Comparison of ENCODE assay signal across 1 cellular context in genomic region chr11:134414036-134414731, GRCh38.
TF ChIP-seq lines count a peak whose summit lies in the region.

No MANE protein-coding gene starts in this region.

TF ChIP-seq in WTC11, 78 proteins besides CTCF, POLR2A, EP300 and RAD21 (continued from another document):
- TF ChIP-seq, protein P1, sequence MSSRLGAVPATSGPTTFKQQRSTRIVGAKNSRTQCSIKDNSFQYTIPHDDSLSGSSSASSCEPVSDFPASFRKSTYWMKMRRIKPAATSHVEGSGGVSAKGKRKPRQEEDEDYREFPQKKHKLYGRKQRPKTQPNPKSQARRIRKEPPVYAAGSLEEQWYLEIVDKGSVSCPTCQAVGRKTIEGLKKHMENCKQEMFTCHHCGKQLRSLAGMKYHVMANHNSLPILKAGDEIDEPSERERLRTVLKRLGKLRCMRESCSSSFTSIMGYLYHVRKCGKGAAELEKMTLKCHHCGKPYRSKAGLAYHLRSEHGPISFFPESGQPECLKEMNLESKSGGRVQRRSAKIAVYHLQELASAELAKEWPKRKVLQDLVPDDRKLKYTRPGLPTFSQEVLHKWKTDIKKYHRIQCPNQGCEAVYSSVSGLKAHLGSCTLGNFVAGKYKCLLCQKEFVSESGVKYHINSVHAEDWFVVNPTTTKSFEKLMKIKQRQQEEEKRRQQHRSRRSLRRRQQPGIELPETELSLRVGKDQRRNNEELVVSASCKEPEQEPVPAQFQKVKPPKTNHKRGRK (CRISPR knock-in tag; IDR thresholded peaks at IDR 0.05; ENCODE audit: borderline replicate concordance) = no peak
- TF ChIP-seq OVOL2 (CRISPR knock-in tag; IDR thresholded peaks at IDR 0.05; ENCODE audit: borderline replicate concordance) (no peak), ZNF423 (CRISPR knock-in tag; IDR thresholded peaks at IDR 0.05) (no peak)
